In genomic region chr12:105423921-105424320, GRCh38 we compare ENCODE assay signal across 1 cellular context.
TF ChIP-seq lines count a peak whose summit lies in the region.

No MANE protein-coding gene starts in this region.

TF ChIP-seq in K562, 482 proteins besides CTCF, POLR2A, EP300 and RAD21 (continued from another document):
- TF ChIP-seq USF2 (CRISPR knock-in tag; IDR thresholded peaks at IDR 0.05): peak; percentile 60
- no peak for TF ChIP-seq GTF2B (IDR thresholded peaks at IDR 0.05; ENCODE audit: extremely low read depth, insufficient read length)
- TF ChIP-seq TFE3 (CRISPR knock-in tag; IDR thresholded peaks at IDR 0.05): peak; percentile 85
- no peak for TF ChIP-seq TCF7L2 (IDR thresholded peaks at IDR 0.05; ENCODE audit: low read depth, low read length)
- no peak for TF ChIP-seq THAP12 (CRISPR knock-in tag; IDR thresholded peaks at IDR 0.05)
- TF ChIP-seq HBP1 (CRISPR knock-in tag; IDR thresholded peaks at IDR 0.05): no peak
- TF ChIP-seq TBL1XR1 (IDR thresholded peaks at IDR 0.05; ENCODE audit: low read length in 2 of 2): no peak
- no peak for TF ChIP-seq CREB1 (IDR thresholded peaks at IDR 0.05)
- TF ChIP-seq CREB1 (CRISPR knock-in tag; IDR thresholded peaks at IDR 0.05): no peak
- TF ChIP-seq SAFB (IDR thresholded peaks at IDR 0.05; ENCODE audit: borderline replicate concordance, low read depth, low read length): no peak
- no peak for TF ChIP-seq ZNF197 (CRISPR knock-in tag; IDR thresholded peaks at IDR 0.05; ENCODE audit: low read depth)
- no peak for TF ChIP-seq DDX20 (tag; IDR thresholded peaks at IDR 0.05; ENCODE audit: low read depth)
- TF ChIP-seq TOE1 (IDR thresholded peaks at IDR 0.05; ENCODE audit: borderline replicate concordance): peak; percentile 77
- no peak for TF ChIP-seq TOE1 (CRISPR knock-in tag; IDR thresholded peaks at IDR 0.05; ENCODE audit: borderline replicate concordance, low read depth)
- TF ChIP-seq IRF2 (CRISPR knock-in tag; IDR thresholded peaks at IDR 0.05): no peak
- TF ChIP-seq GABPA (tag; conservative IDR thresholded peaks at IDR 0.05; ENCODE audit: low read depth): peak; percentile 66
- TF ChIP-seq PBX2 (CRISPR knock-in tag; IDR thresholded peaks at IDR 0.05; ENCODE audit: low read depth): no peak
- TF ChIP-seq PBX2 (tag; conservative IDR thresholded peaks at IDR 0.05; ENCODE audit: low read depth): no peak
- TF ChIP-seq RBM34 (IDR thresholded peaks at IDR 0.05; ENCODE audit: borderline replicate concordance, insufficient read depth, low read length): no peak
- no peak for TF ChIP-seq ZNF184 (CRISPR knock-in tag; IDR thresholded peaks at IDR 0.05)
- TF ChIP-seq ARNT (IDR thresholded peaks at IDR 0.05): no peak
